Comparison of ENCODE assay signal across 8 cellular contexts in genomic region chr12:11885261-11886038, GRCh38.
A peak's percentile ranks its signal among the peaks of the same experiment; 100 is the strongest.
DNase-seq lines count a peak whose midpoint lies in the region; ATAC-seq and TF ChIP-seq lines count a peak whose summit lies in the region.

No MANE protein-coding gene starts in this region.

- no peaks in the 10 kb centered on the region for H3K27me3 Mint-ChIP-seq in GM23338 (ENCODE audit: insufficient read depth, low read depth, poor library complexity)

- H4K20me1 ChIP-seq in GM23338 (replicated peaks; ENCODE audit: insufficient read depth) (no peaks in the 10 kb centered on the region), OCI-LY1 (ENCODE audit: insufficient read depth, low read length) (no peaks in the 10 kb centered on the region)

- H3K27ac Mint-ChIP-seq in GM23338: peak overlapping the region; percentile 32

- peaks cover 5% of the 10 kb centered on the region; the same call in 2 of the 3 replicates for H3K4me1 Mint-ChIP-seq in GM23338

- H3F3A ChIP-seq in GM23338 (replicated peaks; ENCODE audit: low read depth) (no peaks in the 10 kb centered on the region), OCI-LY1 (ENCODE audit: insufficient read depth, low read length) (no peaks in the 10 kb centered on the region)

- no peaks in the 10 kb centered on the region for H3K9me3 Mint-ChIP-seq in GM23338

- no peaks in the 10 kb centered on the region for H3K9me3 ChIP-seq in OCI-LY1 (ENCODE audit: low read length)

- 0 out of 2 replicates have a peak overlapping the region, but pooled peaks have one; percentile 6 for H3K27ac ChIP-seq in GM23338 (ENCODE audit: low read depth)
- H3K27ac ChIP-seq in OCI-LY1 (ENCODE audit: low read depth, low read length, poor library complexity, severe bottlenecking): peak overlapping the region; percentile 40

- TF ChIP-seq CTCF in GM23338 (conservative IDR thresholded peaks at IDR 0.05; ENCODE audit: low read depth in 2 of 2) (no peak), OCI-LY1 (IDR thresholded peaks at IDR 0.05; ENCODE audit: low read length) (no peak), fibroblast of pulmonary artery (IDR thresholded peaks at IDR 0.05; ENCODE audit: low read length, missing control alignments) (no peak)

- no peak for DNase-seq in GM23338 (ENCODE audit: low spot score)
- peak; percentile 81 for DNase-seq in fibroblast of pulmonary artery (ENCODE audit: low read depth)
- peak; percentile 94 for DNase-seq in pulmonary artery endothelial cell (ENCODE audit: low read depth, low spot score)
- DNase-seq in effector CD4-positive, alpha-beta T cell: no peak

- peaks cover 17% of the 10 kb centered on the region; the same call in 2 of the 3 replicates for H3K36me3 Mint-ChIP-seq in GM23338 (ENCODE audit: low read depth)

- no peak overlapping the region for H3K4me3 ChIP-seq in GM23338
- no peak overlapping the region for H3K4me3 ChIP-seq in OCI-LY1 (ENCODE audit: low read depth, low read length, poor library complexity, severe bottlenecking)
- H3K4me3 ChIP-seq in fibroblast of pulmonary artery (replicated peaks; ENCODE audit: low read depth, low read length): no peak overlapping the region

- H3K4me2 ChIP-seq in GM23338: no peak overlapping the region
- H3K4me2 ChIP-seq in OCI-LY1 (ENCODE audit: low read length): no peak overlapping the region

- H3K9ac ChIP-seq in OCI-LY1 (ENCODE audit: low read length): no peak overlapping the region

- H3K9me2 ChIP-seq in GM23338 (ENCODE audit: insufficient read depth): peaks cover 8% of the 10 kb centered on the region
- H3K9me2 ChIP-seq in OCI-LY1 (ENCODE audit: low read depth, low read length): no peaks in the 10 kb centered on the region

- H3K27me3 ChIP-seq in GM23338 (ENCODE audit: insufficient read depth) (no peaks in the 10 kb centered on the region), OCI-LY1 (ENCODE audit: insufficient read depth, low read length) (no peaks in the 10 kb centered on the region)

- ATAC-seq in GM23338 (peak; percentile 43; the same call in 2 of the 3 replicates), HG02852 (IDR thresholded peaks at IDR 0.05; ENCODE audit: unreplicated experiment) (no peak), HG03175 (IDR thresholded peaks at IDR 0.05; ENCODE audit: unreplicated experiment) (no peak), GM19023 (IDR thresholded peaks at IDR 0.05; ENCODE audit: unreplicated experiment) (no peak)

- H3K4me3 Mint-ChIP-seq in GM23338: no peak overlapping the region

- H3K36me3 ChIP-seq in GM23338 (ENCODE audit: insufficient read depth) (no peaks in the 10 kb centered on the region), OCI-LY1 (ENCODE audit: insufficient read depth, low read length) (peaks cover 8% of the 10 kb centered on the region; the same call in 1 of the 2 replicates)

- H2AFZ ChIP-seq in GM23338 (no peak overlapping the region), OCI-LY1 (ENCODE audit: low read length) (no peak overlapping the region)

- H3K79me2 ChIP-seq in GM23338 (replicated peaks; ENCODE audit: insufficient read depth): no peaks in the 10 kb centered on the region
- H3K79me2 ChIP-seq in OCI-LY1 (ENCODE audit: insufficient read depth, low read length): no peaks in the 10 kb centered on the region

- H3K4me1 ChIP-seq in GM23338 (ENCODE audit: insufficient read depth) (no peaks in the 10 kb centered on the region), OCI-LY1 (ENCODE audit: insufficient read depth, low read length, severe bottlenecking) (peaks cover 51% of the 10 kb centered on the region)

TF ChIP-seq in GM23338, 12 proteins besides CTCF, POLR2A, EP300 and RAD21:
- TF ChIP-seq JUNB (IDR thresholded peaks at IDR 0.05; ENCODE audit: unreplicated experiment) (no peak), CREB1 (CRISPR knock-in tag; IDR thresholded peaks at IDR 0.05; ENCODE audit: low read depth) (no peak), ZNF331 (CRISPR knock-in tag; IDR thresholded peaks at IDR 0.05; ENCODE audit: low read depth) (no peak), POLR2AphosphoS5 (IDR thresholded peaks at IDR 0.05; ENCODE audit: low read depth) (no peak)
- TF ChIP-seq, protein P1, sequence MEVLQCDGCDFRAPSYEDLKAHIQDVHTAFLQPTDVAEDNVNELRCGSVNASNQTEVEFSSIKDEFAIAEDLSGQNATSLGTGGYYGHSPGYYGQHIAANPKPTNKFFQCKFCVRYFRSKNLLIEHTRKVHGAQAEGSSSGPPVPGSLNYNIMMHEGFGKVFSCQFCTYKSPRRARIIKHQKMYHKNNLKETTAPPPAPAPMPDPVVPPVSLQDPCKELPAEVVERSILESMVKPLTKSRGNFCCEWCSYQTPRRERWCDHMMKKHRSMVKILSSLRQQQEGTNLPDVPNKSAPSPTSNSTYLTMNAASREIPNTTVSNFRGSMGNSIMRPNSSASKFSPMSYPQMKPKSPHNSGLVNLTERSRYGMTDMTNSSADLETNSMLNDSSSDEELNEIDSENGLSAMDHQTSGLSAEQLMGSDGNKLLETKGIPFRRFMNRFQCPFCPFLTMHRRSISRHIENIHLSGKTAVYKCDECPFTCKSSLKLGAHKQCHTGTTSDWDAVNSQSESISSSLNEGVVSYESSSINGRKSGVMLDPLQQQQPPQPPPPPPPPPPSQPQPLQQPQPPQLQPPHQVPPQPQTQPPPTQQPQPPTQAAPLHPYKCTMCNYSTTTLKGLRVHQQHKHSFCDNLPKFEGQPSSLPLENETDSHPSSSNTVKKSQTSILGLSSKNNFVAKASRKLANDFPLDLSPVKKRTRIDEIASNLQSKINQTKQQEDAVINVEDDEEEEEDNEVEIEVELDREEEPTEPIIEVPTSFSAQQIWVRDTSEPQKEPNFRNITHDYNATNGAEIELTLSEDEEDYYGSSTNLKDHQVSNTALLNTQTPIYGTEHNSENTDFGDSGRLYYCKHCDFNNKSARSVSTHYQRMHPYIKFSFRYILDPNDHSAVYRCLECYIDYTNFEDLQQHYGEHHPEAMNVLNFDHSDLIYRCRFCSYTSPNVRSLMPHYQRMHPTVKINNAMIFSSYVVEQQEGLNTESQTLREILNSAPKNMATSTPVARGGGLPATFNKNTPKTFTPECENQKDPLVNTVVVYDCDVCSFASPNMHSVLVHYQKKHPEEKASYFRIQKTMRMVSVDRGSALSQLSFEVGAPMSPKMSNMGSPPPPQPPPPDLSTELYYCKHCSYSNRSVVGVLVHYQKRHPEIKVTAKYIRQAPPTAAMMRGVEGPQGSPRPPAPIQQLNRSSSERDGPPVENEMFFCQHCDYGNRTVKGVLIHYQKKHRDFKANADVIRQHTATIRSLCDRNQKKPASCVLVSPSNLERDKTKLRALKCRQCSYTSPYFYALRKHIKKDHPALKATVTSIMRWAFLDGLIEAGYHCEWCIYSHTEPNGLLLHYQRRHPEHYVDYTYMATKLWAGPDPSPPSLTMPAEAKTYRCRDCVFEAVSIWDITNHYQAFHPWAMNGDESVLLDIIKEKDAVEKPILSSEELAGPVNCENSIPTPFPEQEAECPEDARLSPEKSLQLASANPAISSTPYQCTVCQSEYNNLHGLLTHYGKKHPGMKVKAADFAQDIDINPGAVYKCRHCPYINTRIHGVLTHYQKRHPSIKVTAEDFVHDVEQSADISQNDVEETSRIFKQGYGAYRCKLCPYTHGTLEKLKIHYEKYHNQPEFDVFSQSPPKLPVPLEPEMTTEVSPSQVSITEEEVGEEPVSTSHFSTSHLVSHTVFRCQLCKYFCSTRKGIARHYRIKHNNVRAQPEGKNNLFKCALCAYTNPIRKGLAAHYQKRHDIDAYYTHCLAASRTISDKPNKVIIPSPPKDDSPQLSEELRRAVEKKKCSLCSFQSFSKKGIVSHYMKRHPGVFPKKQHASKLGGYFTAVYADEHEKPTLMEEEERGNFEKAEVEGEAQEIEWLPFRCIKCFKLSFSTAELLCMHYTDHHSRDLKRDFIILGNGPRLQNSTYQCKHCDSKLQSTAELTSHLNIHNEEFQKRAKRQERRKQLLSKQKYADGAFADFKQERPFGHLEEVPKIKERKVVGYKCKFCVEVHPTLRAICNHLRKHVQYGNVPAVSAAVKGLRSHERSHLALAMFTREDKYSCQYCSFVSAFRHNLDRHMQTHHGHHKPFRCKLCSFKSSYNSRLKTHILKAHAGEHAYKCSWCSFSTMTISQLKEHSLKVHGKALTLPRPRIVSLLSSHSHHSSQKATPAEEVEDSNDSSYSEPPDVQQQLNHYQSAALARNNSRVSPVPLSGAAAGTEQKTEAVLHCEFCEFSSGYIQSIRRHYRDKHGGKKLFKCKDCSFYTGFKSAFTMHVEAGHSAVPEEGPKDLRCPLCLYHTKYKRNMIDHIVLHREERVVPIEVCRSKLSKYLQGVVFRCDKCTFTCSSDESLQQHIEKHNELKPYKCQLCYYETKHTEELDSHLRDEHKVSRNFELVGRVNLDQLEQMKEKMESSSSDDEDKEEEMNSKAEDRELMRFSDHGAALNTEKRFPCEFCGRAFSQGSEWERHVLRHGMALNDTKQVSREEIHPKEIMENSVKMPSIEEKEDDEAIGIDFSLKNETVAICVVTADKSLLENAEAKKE (CRISPR knock-in tag; IDR thresholded peaks at IDR 0.05): no peak

Comparison
In these comparisons a context has a peak if more than half of its experiments do, and no peak if none do; other contexts are left out.
1. DNase-seq: peak in fibroblast of pulmonary artery (single experiment) and pulmonary artery endothelial cell (single experiment); none in GM23338 (single experiment) and effector CD4-positive, alpha-beta T cell (single experiment).